Comparison of ENCODE assay signal across 23 cellular contexts in genomic region chr5:35120745-35121144, GRCh38.
"Had no signal": no experiment of that assay in that cellular context is flagged by ENCODE, and none has a peak within 500 bp of the region (broad histone marks: within the 10 kb centered on the region; RNA-seq: fewer than 3 reads in every experiment).

No MANE protein-coding gene starts in this region.

- H3K27ac ChIP-seq: dorsolateral prefrontal cortex, foreskin keratinocyte, hepatocyte, pancreas, psoas muscle, spleen, tibial artery, upper lobe of left lung had no signal

- H3K9me3 ChIP-seq: pancreas, psoas muscle, spleen, tibial artery, upper lobe of left lung, uterus had no signal

- H3K4me2 ChIP-seq: hepatocyte had no signal

- H3K27me3 ChIP-seq: dorsolateral prefrontal cortex, foreskin keratinocyte, hepatocyte, pancreas, spleen, tibial artery, upper lobe of left lung, uterus had no signal

- H3K4me1 ChIP-seq: psoas muscle, spleen, tibial artery, upper lobe of left lung had no signal

- H3K4me3 ChIP-seq: dorsolateral prefrontal cortex, hepatocyte, pancreas, psoas muscle, spleen, tibial artery, upper lobe of left lung, uterus had no signal

- DNase-seq: cortex of kidney; dorsolateral prefrontal cortex; effector CD8-positive, alpha-beta T cell; foreskin keratinocyte; head of caudate nucleus; left colon; left ventricle myocardium superior; mesendoderm; naive B cell; occipital lobe; pancreas; psoas muscle; spleen; stimulated activated CD4-positive, alpha-beta T cell treated with anti-CD3 and anti-CD28 coated beads, Interleukin-15, amount 100 ng/mL, for 24 hours; stimulated activated CD4-positive, alpha-beta T cell treated with anti-CD3 and anti-CD28 coated beads, Interleukin-1b, Interleukin-23, amount 100 ng/mL, for 48 hours; stimulated activated CD4-positive, alpha-beta T cell treated with anti-CD3 and anti-CD28 coated beads, Interleukin-4, amount 100 ng/mL, for 24 hours; tibial artery; upper lobe of left lung; uterus had no signal

- H2AFZ ChIP-seq: hepatocyte had no signal

- ATAC-seq: esophagus mucosa; foreskin keratinocyte; left colon; left ventricle myocardium superior; pancreas; psoas muscle; sciatic nerve; stimulated activated memory B cell treated with anti-CD40 and anti-IgM and Interleukin-4, amounts not matched to agents 10 μg/mL and 1 μg/mL and 100 μg/mL, for 72 hours had no signal

- H3K36me3 ChIP-seq: pancreas, spleen, tibial artery, upper lobe of left lung, uterus had no signal
